11 cellular contexts compared by ENCODE assay signal in the genomic region with DNA sequence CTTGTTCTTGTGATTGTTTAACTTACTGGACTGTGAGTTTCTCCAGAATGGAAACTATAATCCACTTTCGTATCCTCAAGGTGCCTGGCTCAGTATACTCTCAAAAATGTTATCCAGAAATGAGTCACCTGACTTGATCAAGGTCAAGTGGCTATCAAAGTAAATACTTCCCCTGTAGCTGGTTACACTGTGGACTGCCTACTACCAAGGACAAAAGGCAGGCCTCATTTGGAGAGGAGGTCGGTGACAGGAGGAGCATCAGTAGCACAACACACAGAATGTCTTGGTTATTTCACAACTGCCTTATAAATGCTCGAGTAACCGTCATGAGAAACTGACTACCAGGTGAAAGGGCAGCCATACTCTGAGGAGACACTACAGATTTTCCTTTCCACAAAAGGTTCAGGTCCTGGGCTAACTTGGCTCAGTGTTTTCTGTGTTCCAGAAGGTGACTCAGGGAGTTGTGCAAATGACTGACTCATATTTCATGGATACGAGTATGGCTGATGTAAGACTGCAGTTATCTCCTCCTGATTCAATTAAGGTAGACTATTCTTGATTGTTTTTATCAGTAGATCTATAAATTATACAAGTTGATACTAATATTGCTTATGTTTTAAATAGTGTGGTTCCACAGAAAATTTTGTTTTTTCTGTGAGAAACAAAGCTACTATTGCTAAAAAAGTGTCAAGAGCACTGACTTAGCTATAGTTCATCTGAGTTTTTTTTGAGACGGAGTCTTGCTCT. TPM values are rescaled to one million over a fixed set of nuclear protein-coding genes. Genes with fewer than 3 reads are reported as not detected.
DNase-seq lines count a peak whose midpoint lies in the region; ATAC-seq and TF ChIP-seq lines count a peak whose summit lies in the region.
"Had no signal": no experiment of that assay in that cellular context is flagged by ENCODE, and none has a peak within 500 bp of the region (broad histone marks: within the 10 kb centered on the region; RNA-seq: fewer than 3 reads in every experiment).

No MANE protein-coding gene starts in this region.

- H4K20me1 ChIP-seq in SK-N-SH (ENCODE audit: insufficient read depth): peaks cover under 1% of the 10 kb centered on the region

- no peak for TF ChIP-seq CTCF in activated CD8-positive, alpha-beta T cell treated with anti-CD3 and anti-CD28 coated beads for 36 hours (IDR thresholded peaks at IDR 0.05)
- TF ChIP-seq CTCF in SK-N-SH (IDR thresholded peaks at IDR 0.05) (no peak), heart left ventricle (IDR thresholded peaks at IDR 0.05) (no peak)

- H3K4me1 Mint-ChIP-seq in activated CD8-positive, alpha-beta T cell treated with anti-CD3 and anti-CD28 coated beads, Interleukin-2, amount 10 ng/mL, durations not matched to agents 7 days and 5 days (ENCODE audit: low read depth): peaks cover 32% of the 10 kb centered on the region
- H3K4me1 Mint-ChIP-seq in activated CD8-positive, alpha-beta T cell treated with anti-CD3 and anti-CD28 coated beads for 36 hours (ENCODE audit: low read depth): peaks cover 48% of the 10 kb centered on the region

- no peak for TF ChIP-seq POLR2A in heart left ventricle (IDR thresholded peaks at IDR 0.05)

- H3K27me3 ChIP-seq in SK-N-SH (ENCODE audit: insufficient read depth) (no peaks in the 10 kb centered on the region), heart left ventricle (no peaks in the 10 kb centered on the region), stomach smooth muscle (ENCODE audit: control insufficient read depth in 1 of 2, insufficient read depth in 2 of 2, low read length in 2 of 2) (no peaks in the 10 kb centered on the region)

- H3F3A ChIP-seq in SK-N-SH (replicated peaks; ENCODE audit: insufficient read depth): peaks cover 10% of the 10 kb centered on the region

- intact Hi-C loops in activated CD8-positive, alpha-beta T cell treated with anti-CD3 and anti-CD28 coated beads for 36 hours (cut with micrococcal nuclease): loop anchor here (10.0 kb wide), 1 partner anchor 207 kb away; a partner anchor contains a TSS
- intact Hi-C loops in heart left ventricle (cut with DNase I): loop anchor here in 8 of 10 donors (5.0 to 10.0 kb wide), 6 partner anchors 123 to 235 kb away; no protein-coding TSS in a partner anchor
- intact Hi-C loops in head of caudate nucleus (cut with DNase I): loop anchor here (10.0 kb wide), 2 partner anchors 133 to 233 kb away; no protein-coding TSS in a partner anchor

- peaks cover 18% of the 10 kb centered on the region for H3K36me3 Mint-ChIP-seq in activated CD8-positive, alpha-beta T cell treated with anti-CD3 and anti-CD28 coated beads, Interleukin-2, amount 10 ng/mL, durations not matched to agents 7 days and 5 days (ENCODE audit: low read depth)
- H3K36me3 Mint-ChIP-seq in activated CD8-positive, alpha-beta T cell treated with anti-CD3 and anti-CD28 coated beads for 36 hours (ENCODE audit: low read depth): peaks cover 15% of the 10 kb centered on the region

- H3K27me3 Mint-ChIP-seq in activated CD8-positive, alpha-beta T cell treated with anti-CD3 and anti-CD28 coated beads, Interleukin-2, amount 10 ng/mL, durations not matched to agents 7 days and 5 days (ENCODE audit: low read depth): no peaks in the 10 kb centered on the region
- no peaks in the 10 kb centered on the region for H3K27me3 Mint-ChIP-seq in activated CD8-positive, alpha-beta T cell treated with anti-CD3 and anti-CD28 coated beads for 36 hours
- H3K27me3 Mint-ChIP-seq: CD4-positive, alpha-beta memory T cell had no signal

- H3K9ac ChIP-seq in SK-N-SH (no peak overlapping the region), stomach smooth muscle (ENCODE audit: low read length in 2 of 2) (peak overlapping the region; percentile 23 to 29)

- no peak overlapping the region for H3K4me3 ChIP-seq in SK-N-SH (ENCODE audit: low read depth in 2 of 2, low read length in 1 of 2)
- H3K4me3 ChIP-seq in heart left ventricle: no peak overlapping the region
- peak overlapping the region in 1 of 2 donors; percentile 40 for H3K4me3 ChIP-seq in stomach smooth muscle (ENCODE audit: low read length in 2 of 2)

- H3K4me3 Mint-ChIP-seq in activated CD8-positive, alpha-beta T cell treated with anti-CD3 and anti-CD28 coated beads, Interleukin-2, amount 10 ng/mL, durations not matched to agents 7 days and 5 days: no peak overlapping the region
- no peak overlapping the region for H3K4me3 Mint-ChIP-seq in activated CD8-positive, alpha-beta T cell treated with anti-CD3 and anti-CD28 coated beads for 36 hours
- H3K4me3 Mint-ChIP-seq: activated T-cell treated with anti-CD3 and anti-CD28 coated beads, Interleukin-2, amount 50 U/mL, for 4 hours; CD4-positive, alpha-beta memory T cell had no signal

- no peak overlapping the region for H2AFZ ChIP-seq in SK-N-SH (ENCODE audit: low read depth)

- H3K4me1 ChIP-seq in SK-N-SH (ENCODE audit: control insufficient read depth in 1 of 2, insufficient read depth in 2 of 2, low read depth in 1 of 2, low read length in 1 of 2) (peaks cover 20 to 23% of the 10 kb centered on the region in 2 experiments; a peak in 3 of 4 replicates), heart left ventricle (peaks cover 11 to 82% (median 51%) of the 10 kb centered on the region in 12 donors), stomach smooth muscle (ENCODE audit: control insufficient read depth, insufficient read depth, low read length) (peaks cover 47% of the 10 kb centered on the region)

- no peak for TF ChIP-seq RAD21 in SK-N-SH (IDR thresholded peaks at IDR 0.05; ENCODE audit: low read length)

- peaks cover 86% of the 10 kb centered on the region for H3K79me2 ChIP-seq in SK-N-SH (ENCODE audit: insufficient read depth)

- no peak for DNase-seq in activated CD8-positive, alpha-beta T cell treated with anti-CD3 and anti-CD28 coated beads, Interleukin-2, amount 10 ng/mL, durations not matched to agents 7 days and 5 days
- DNase-seq in activated CD8-positive, alpha-beta T cell treated with anti-CD3 and anti-CD28 coated beads for 36 hours: no peak
- DNase-seq in SK-N-SH: no peak
- DNase-seq in heart left ventricle: no peak
- DNase-seq in head of caudate nucleus: no peak
- DNase-seq: activated T-cell treated with anti-CD3 and anti-CD28 coated beads, Interleukin-2, amount 50 U/mL, for 4 hours; CD4-positive, alpha-beta memory T cell; NCI-H524 treated with DMSO at 0.1 percent for 48 hours had no signal

- no peaks in the 10 kb centered on the region for H3K9me2 ChIP-seq in SK-N-SH

- H3K27ac Mint-ChIP-seq in activated CD8-positive, alpha-beta T cell treated with anti-CD3 and anti-CD28 coated beads, Interleukin-2, amount 10 ng/mL, durations not matched to agents 7 days and 5 days: peak overlapping the region; percentile 47
- no peak overlapping the region for H3K27ac Mint-ChIP-seq in activated CD8-positive, alpha-beta T cell treated with anti-CD3 and anti-CD28 coated beads for 36 hours

- POLR2A ChIA-PET in activated CD8-positive, alpha-beta T cell treated with anti-CD3 and anti-CD28 coated beads, Interleukin-2, amount 10 ng/mL, durations not matched to agents 7 days and 5 days (lab: Charles Lee): no interaction called here
- POLR2A ChIA-PET in activated CD8-positive, alpha-beta T cell treated with anti-CD3 and anti-CD28 coated beads for 36 hours (lab: Charles Lee): no interaction called here
- POLR2A ChIA-PET in SK-N-SH (lab: Yijun Ruan, JAX): interaction anchor here (0.9 kb wide), 1 partner anchor 11 kb away, joined by 3 read pairs; no protein-coding TSS in a partner anchor

- CTCF ChIA-PET in activated CD8-positive, alpha-beta T cell treated with anti-CD3 and anti-CD28 coated beads, Interleukin-2, amount 10 ng/mL, durations not matched to agents 7 days and 5 days (lab: Charles Lee): interaction anchor here (0.7 kb wide), 1 partner anchor 36 kb away, joined by 3 read pairs; no protein-coding TSS in a partner anchor
- CTCF ChIA-PET in activated CD8-positive, alpha-beta T cell treated with anti-CD3 and anti-CD28 coated beads for 36 hours (lab: Charles Lee): no interaction called here
- CTCF ChIA-PET in SK-N-SH (lab: Yijun Ruan, JAX): no interaction called here

- no peaks in the 10 kb centered on the region for H3K9me3 Mint-ChIP-seq in activated CD8-positive, alpha-beta T cell treated with anti-CD3 and anti-CD28 coated beads, Interleukin-2, amount 10 ng/mL, durations not matched to agents 7 days and 5 days (ENCODE audit: insufficient read depth)
- H3K9me3 Mint-ChIP-seq in activated CD8-positive, alpha-beta T cell treated with anti-CD3 and anti-CD28 coated beads for 36 hours: no peaks in the 10 kb centered on the region
- H3K9me3 Mint-ChIP-seq: activated T-cell treated with anti-CD3 and anti-CD28 coated beads, Interleukin-2, amount 50 U/mL, for 4 hours; CD4-positive, alpha-beta memory T cell had no signal

- no peaks in the 10 kb centered on the region for H3K9me3 ChIP-seq in SK-N-SH
- H3K9me3 ChIP-seq in heart left ventricle: no peaks in the 10 kb centered on the region
- no peaks in the 10 kb centered on the region for H3K9me3 ChIP-seq in stomach smooth muscle (ENCODE audit: control insufficient read depth in 2 of 2, low read length in 2 of 2)

- no peak for ATAC-seq in activated CD8-positive, alpha-beta T cell treated with anti-CD3 and anti-CD28 coated beads, Interleukin-2, amount 10 ng/mL, durations not matched to agents 7 days and 5 days
- ATAC-seq in activated CD8-positive, alpha-beta T cell treated with anti-CD3 and anti-CD28 coated beads for 36 hours: no peak
- ATAC-seq in heart left ventricle: peak in 3 of 4 donors; percentile 31 to 42 (median 31)
- no peak for ATAC-seq in GM18861 (IDR thresholded peaks at IDR 0.05; ENCODE audit: unreplicated experiment)
- no peak for ATAC-seq in GM18498 (IDR thresholded peaks at IDR 0.05; ENCODE audit: unreplicated experiment)
- ATAC-seq: activated T-cell treated with anti-CD3 and anti-CD28 coated beads, Interleukin-2, amount 50 U/mL, for 4 hours had no signal

- H3K36me3 ChIP-seq in SK-N-SH (replicated peaks in 1 of 2; ENCODE audit: control insufficient read depth in 1 of 2, insufficient read depth in 2 of 2, low read length in 1 of 2) (peaks cover 0 to 8% of the 10 kb centered on the region in 2 experiments), heart left ventricle (no peaks in the 10 kb centered on the region), stomach smooth muscle (ENCODE audit: control insufficient read depth in 2 of 2, insufficient read depth in 2 of 2, low read length in 2 of 2) (peaks cover 0 to 2% of the 10 kb centered on the region in 2 donors)

- no peak for TF ChIP-seq EP300 in SK-N-SH (IDR thresholded peaks at IDR 0.05; ENCODE audit: borderline replicate concordance in 1 of 2, low read depth in 1 of 2, low read length in 1 of 2)

- H3K27ac ChIP-seq in SK-N-SH (ENCODE audit: low read depth in 2 of 2, low read length in 1 of 2) (peak overlapping the region in 1 of 2 experiments; percentile 40; a peak in 2 of 4 replicates), heart left ventricle (peak overlapping the region in 11 of 12 donors; percentile 2 to 91 (median 58)), stomach smooth muscle (ENCODE audit: low read length) (peak overlapping the region; percentile 70)

- H3K4me2 ChIP-seq in SK-N-SH: no peak overlapping the region

- WGBS in SK-N-SH (ENCODE audit: low lambda C conversion rate): 52% methylated on average over 6 of the region's 6 CpGs
- WGBS in heart left ventricle, 4 donors: 46 to 61% (median 55%) methylated on average over 6 of the region's 6 CpGs

RNA-seq across cellular contexts. Expression of a gene that starts 4.2 kb away (rescaled TPM):
- total RNA-seq in activated CD8-positive, alpha-beta T cell treated with anti-CD3 and anti-CD28 coated beads, Interleukin-2, amount 10 ng/mL, durations not matched to agents 7 days and 5 days: 10 to 100 TPM; 55.6 to 64.1 TPM
- total RNA-seq in activated CD8-positive, alpha-beta T cell treated with anti-CD3 and anti-CD28 coated beads for 36 hours: 10 to 100 TPM; 42.2 to 48.8 TPM
- polyA plus RNA-seq in SK-N-SH (2012; rRNA removed) (29.4 and 35.7 TPM in 2 replicates), heart left ventricle (10 to 100 TPM; 26.4 to 38.6 TPM)
- polyA plus RNA-seq in SK-N-SH (2012; cell fraction: cytosol; rRNA removed): 32.3 and 49.0 TPM in 2 replicates
- polyA plus RNA-seq in SK-N-SH (2012; cell fraction: nucleus; rRNA removed): 10.9 and 26.2 TPM in 2 replicates
- 100 to 1,000 TPM in 1 of 9 donors, 10 to 100 TPM in 8; 39.7 to 106 (median 81.6) TPM for total RNA-seq in heart left ventricle

Comparison
In these comparisons a context has a peak if more than half of its experiments do, and no peak if none do; other contexts are left out.
1. ATAC-seq: peak in heart left ventricle (3 of 4); none in activated CD8-positive, alpha-beta T cell treated with anti-CD3 and anti-CD28 coated beads, Interleukin-2, amount 10 ng/mL, durations not matched to agents 7 days and 5 days (single experiment), activated CD8-positive, alpha-beta T cell treated with anti-CD3 and anti-CD28 coated beads for 36 hours (single experiment), GM18861 (single experiment) and GM18498 (single experiment).